Comparison of ENCODE assay signal across 19 cellular contexts in genomic region chr20:41364967-41365765, GRCh38. TPM values are rescaled to one million over a fixed set of nuclear protein-coding genes. Genes with fewer than 3 reads are reported as not detected.
A peak's percentile ranks its signal among the peaks of the same experiment; 100 is the strongest.
DNase-seq lines count a peak whose midpoint lies in the region; ATAC-seq and TF ChIP-seq lines count a peak whose summit lies in the region.
"Had no signal": no experiment of that assay in that cellular context is flagged by ENCODE, and none has a peak within 500 bp of the region (broad histone marks: within the 10 kb centered on the region; RNA-seq: fewer than 3 reads in every experiment).

No MANE protein-coding gene starts in this region.

- H4K91ac ChIP-seq in neuronal stem cell (ENCODE audit: low read depth, low read length, poor library complexity) = no peak overlapping the region

- H3K9me2 ChIP-seq in GM23248 (ENCODE audit: insufficient read depth) = no peaks in the 10 kb centered on the region

- DNase-seq in left ventricle myocardium inferior = no peak
- DNase-seq in left cardiac atrium = no peak
- DNase-seq in coronary artery (ENCODE audit: low spot score) = no peak
- no peak for DNase-seq in neuronal stem cell (ENCODE audit: low spot score)
- DNase-seq in activated CD4-positive, CD25-positive, alpha-beta regulatory T cell treated with anti-CD3 and anti-CD28 coated beads, Interleukin-2, amount 50 U/mL, for 72 hours = no peak
- no peak for DNase-seq in AG08396 (ENCODE audit: low spot score)
- no peak for DNase-seq in RKO (ENCODE audit: low spot score)
- DNase-seq in GM23248 = no peak
- DNase-seq: activated CD4-positive, alpha-beta T cell treated with anti-CD3 and anti-CD28 coated beads for 48 hours; activated naive CD4-positive, alpha-beta T cell; body of pancreas; MM.1S; NCI-H187 treated with DMSO at 0.1 percent for 48 hours; NCI-H510A treated with DMSO at 0.1 percent for 48 hours; SJCRH30; spleen; stimulated activated naive CD4-positive, alpha-beta T cell treated with Interleukin-2 at 50 U/mL for 16 hours; T1000 had no signal

- H3K4me3 ChIP-seq in left ventricle myocardium inferior = peak overlapping the region; percentile 64
- H3K4me3 ChIP-seq in coronary artery = peak overlapping the region; percentile 66
- H3K4me3 ChIP-seq in neuronal stem cell (ENCODE audit: low read length in 2 of 2) = peak overlapping the region in 1 of 2 donors; percentile 42
- no peak overlapping the region for H3K4me3 ChIP-seq in GM23248
- H3K4me3 ChIP-seq: body of pancreas, mucosa of descending colon had no signal

- no peak overlapping the region for H3K23ac ChIP-seq in neuronal stem cell (ENCODE audit: low read depth, low read length, poor library complexity)

- peak overlapping the region; percentile 97 for H2AFZ ChIP-seq in neuronal stem cell (ENCODE audit: low read length)
- H2AFZ ChIP-seq in GM23248 = no peak overlapping the region

- TF ChIP-seq CTCF in left ventricle myocardium inferior (IDR thresholded peaks at IDR 0.05; ENCODE audit: borderline replicate concordance) (no peak), coronary artery (IDR thresholded peaks at IDR 0.05) (no peak)

- H3K4me2 ChIP-seq in neuronal stem cell (ENCODE audit: insufficient read depth, low read length, poor library complexity, severe bottlenecking) (peak overlapping the region; percentile 91), GM23248 (ENCODE audit: unreplicated experiment) (no peak overlapping the region)

- H4K8ac ChIP-seq in neuronal stem cell (ENCODE audit: low read depth, low read length) = no peak overlapping the region

- no peak overlapping the region for H2BK15ac ChIP-seq in neuronal stem cell (ENCODE audit: low read length)

- H3K18ac ChIP-seq in neuronal stem cell (ENCODE audit: low read length) = peak overlapping the region; percentile 96

- no peaks in the 10 kb centered on the region for H3K79me2 ChIP-seq in GM23248 (ENCODE audit: insufficient read depth)

- no peaks in the 10 kb centered on the region for H4K20me1 ChIP-seq in GM23248 (ENCODE audit: insufficient read depth)

- in situ Hi-C loops in GM23248 (cut with MboI) = no loop called here

- intact Hi-C loops in left ventricle myocardium inferior (cut with micrococcal nuclease) = no loop called here
- intact Hi-C loops in left cardiac atrium (cut with DNase I) = no loop called here

- H3K36me3 ChIP-seq in left ventricle myocardium inferior = no peaks in the 10 kb centered on the region
- H3K36me3 ChIP-seq in neuronal stem cell (replicated peaks in 1 of 2; ENCODE audit: control insufficient read depth in 2 of 2, insufficient read depth in 2 of 2, low read length in 2 of 2) = peaks cover 4 to 5% of the 10 kb centered on the region in 2 donors
- H3K36me3 ChIP-seq in GM23248 (ENCODE audit: low read depth) = no peaks in the 10 kb centered on the region
- H3K36me3 ChIP-seq: SJCRH30, spleen had no signal

- H3K27me3 ChIP-seq in left ventricle myocardium inferior (ENCODE audit: low read depth) = peaks cover 41% of the 10 kb centered on the region
- H3K27me3 ChIP-seq in neuronal stem cell (ENCODE audit: control insufficient read depth in 3 of 3, insufficient read depth in 3 of 3, low read depth in 1 of 3, low read length in 3 of 3) = peaks cover 6 to 43% (median 40%) of the 10 kb centered on the region in 3 experiments
- peaks cover 31% of the 10 kb centered on the region for H3K27me3 ChIP-seq in GM23248 (replicated peaks; ENCODE audit: insufficient read depth)
- H3K27me3 ChIP-seq: SJCRH30 had no signal

- no peak overlapping the region for H3K4ac ChIP-seq in neuronal stem cell (ENCODE audit: low read length)

- peaks cover 3% of the 10 kb centered on the region for H3K79me1 ChIP-seq in neuronal stem cell (ENCODE audit: low read depth, low read length)

- no peak overlapping the region for H2BK120ac ChIP-seq in neuronal stem cell (ENCODE audit: low read depth, low read length)

- peak overlapping the region; percentile 77 for H2BK5ac ChIP-seq in neuronal stem cell (ENCODE audit: low read length)

- no peak overlapping the region for H2BK12ac ChIP-seq in neuronal stem cell (ENCODE audit: low read length)

- no peak overlapping the region for H3K9ac ChIP-seq in neuronal stem cell (ENCODE audit: low read depth, low read length, poor library complexity)
- no peak overlapping the region for H3K9ac ChIP-seq in GM23248

- H3K14ac ChIP-seq in neuronal stem cell (ENCODE audit: low read length) = no peak overlapping the region

- peaks cover 46% of the 10 kb centered on the region for H3K4me1 ChIP-seq in left ventricle myocardium inferior
- peaks cover 0 to 2% of the 10 kb centered on the region in 2 donors for H3K4me1 ChIP-seq in neuronal stem cell (ENCODE audit: control insufficient read depth in 2 of 2, insufficient read depth in 1 of 2, low read depth in 1 of 2, low read length in 2 of 2)
- no peaks in the 10 kb centered on the region for H3K4me1 ChIP-seq in GM23248 (ENCODE audit: insufficient read depth)

- peak overlapping the region; percentile 31 for H2AK5ac ChIP-seq in neuronal stem cell (ENCODE audit: low read depth, low read length)

- H3K9me3 ChIP-seq in left ventricle myocardium inferior (replicated peaks) = no peaks in the 10 kb centered on the region
- peaks cover 0 to 2% of the 10 kb centered on the region in 2 donors for H3K9me3 ChIP-seq in neuronal stem cell (replicated peaks in 1 of 2; ENCODE audit: control insufficient read depth in 2 of 2, insufficient read depth in 1 of 2, low read depth in 1 of 2, low read length in 2 of 2)
- H3K9me3 ChIP-seq in GM23248 (ENCODE audit: low read depth) = no peaks in the 10 kb centered on the region
- H3K9me3 ChIP-seq: body of pancreas, mucosa of descending colon, SJCRH30, spleen had no signal

- no peaks in the 10 kb centered on the region for H3F3A ChIP-seq in GM23248 (ENCODE audit: insufficient read depth)

- WGBS in neuronal stem cell (ENCODE audit: extremely low coverage in 2 of 2, insufficient read length in 2 of 2, insufficient replicate concordance in 1 of 2), 2 donors = no CpG with 5 or more reads among the region's 19 CpGs
- 73 to 75% methylated on average over 19 of the region's 19 CpGs for WGBS in GM23248 (ENCODE audit: low coverage in 1 of 2, low lambda C conversion rate in 2 of 2, missing lambda C conversion rate in 2 of 2), 2 experiments

- ATAC-seq in left cardiac atrium = no peak

- H3K27ac ChIP-seq in left ventricle myocardium inferior (replicated peaks) = peak overlapping the region; percentile 54
- H3K27ac ChIP-seq in coronary artery = no peak overlapping the region
- no peak overlapping the region for H3K27ac ChIP-seq in neuronal stem cell (replicated peaks; ENCODE audit: low read length)
- H3K27ac ChIP-seq in GM23248 = no peak overlapping the region
- H3K27ac ChIP-seq: body of pancreas, SJCRH30, spleen had no signal

RNA-seq across cellular contexts. Expression of gene EMILIN3, which starts 1.5 kb away (rescaled TPM):
- 4.2 TPM for total RNA-seq in left ventricle myocardium inferior
- 1 to 10 TPM in 1 of 2 donors, under 1 TPM in 1; 0.44 to 3.4 TPM for total RNA-seq in left cardiac atrium
- 5.3 TPM for polyA plus RNA-seq in neuronal stem cell (2013, experiment 1 of 2)
- 5.2 TPM for polyA plus RNA-seq in neuronal stem cell (2013, experiment 2 of 2)
- total RNA-seq in GM23248 (2014; rRNA removed; shearing (Covaris generic)) = 0.13 TPM in 1 of 2 replicates, not detected in the other
- 0.11 TPM in 1 of 2 replicates, not detected in the other for polyA plus RNA-seq in GM23248 (2016; fragmentation: Nextera tagmentation; extraction: Ambion mirVana)
- total RNA-seq: spleen had no signal

RNA-seq across cellular contexts. Expression of gene LPIN3, which starts 24.5 kb away (rescaled TPM):
- total RNA-seq in left ventricle myocardium inferior (19.9 TPM), left cardiac atrium (10 to 100 TPM; 12.1 to 12.9 TPM)
- 3.8 TPM for polyA plus RNA-seq in neuronal stem cell (2013, experiment 1 of 2)
- polyA plus RNA-seq in neuronal stem cell (2013, experiment 2 of 2) = 3.5 TPM
- 11.1 and 11.5 TPM in 2 replicates for total RNA-seq in GM23248 (2014; rRNA removed; shearing (Covaris generic))
- polyA plus RNA-seq in GM23248 (2016; fragmentation: Nextera tagmentation; extraction: Ambion mirVana) = 13.0 and 14.5 TPM in 2 replicates

RNA-seq across cellular contexts. Expression of gene ZHX3, which starts 47.6 kb away (rescaled TPM):
- total RNA-seq in left ventricle myocardium inferior (34.6 TPM), left cardiac atrium (10 to 100 TPM; 32.8 to 34.2 TPM)
- polyA plus RNA-seq in neuronal stem cell (2013, experiment 1 of 2) = 4.7 TPM
- polyA plus RNA-seq in neuronal stem cell (2013, experiment 2 of 2) = 4.6 TPM
- total RNA-seq in GM23248 (2014; rRNA removed; shearing (Covaris generic)) = 37.3 and 38.5 TPM in 2 replicates
- polyA plus RNA-seq in GM23248 (2016; fragmentation: Nextera tagmentation; extraction: Ambion mirVana) = 9.8 and 11.5 TPM in 2 replicates
